Comparison of ENCODE assay signal across 18 cellular contexts in genomic region chr16:51267676-51268075, GRCh38.
"Had no signal": no experiment of that assay in that cellular context is flagged by ENCODE, and none has a peak within 500 bp of the region (broad histone marks: within the 10 kb centered on the region; RNA-seq: fewer than 3 reads in every experiment).

No MANE protein-coding gene starts in this region.

- H3K27ac ChIP-seq: ascending aorta, brain microvascular endothelial cell, gastroesophageal sphincter, testis had no signal

- ATAC-seq: activated CD4-positive, alpha-beta T cell treated with anti-CD3 and anti-CD28 coated beads for 36 hours; activated naive CD4-positive, alpha-beta T cell treated with anti-CD3 and anti-CD28 coated beads, Interleukin-2, amount 50 U/mL, for 72 hours; activated T-helper 17 cell treated with anti-CD3 and anti-CD28 coated beads, Interleukin-2, amount 50 U/mL, for 72 hours; gastroesophageal sphincter; left ventricle myocardium superior; stimulated activated naive CD8-positive, alpha-beta T cell treated with anti-CD3 and anti-CD28 coated beads, Interleukin-15, amount 100 ng/mL, for 72 hours had no signal

- H3K4me3 ChIP-seq: ascending aorta, gastroesophageal sphincter, testis had no signal

- DNase-seq: activated B cell treated with CpG ODN at 0.5 μM for 24 hours; activated CD4-positive, alpha-beta T cell treated with anti-CD3 and anti-CD28 coated beads for 36 hours; activated CD4-positive, alpha-beta T cell treated with anti-CD3 and anti-CD28 coated beads, Interleukin-2, amount 50 U/mL, for 4 hours; activated CD8-positive, alpha-beta memory T cell treated with anti-CD3 and anti-CD28 coated beads for 24 hours; activated CD8-positive, alpha-beta memory T cell treated with anti-CD3 and anti-CD28 coated beads, Interleukin-2, amount 50 U/mL, for 4 hours; activated T-cell treated with anti-CD3 and anti-CD28 coated beads, Interleukin-2, amount 50 U/mL, for 24 hours; brain microvascular endothelial cell; central memory CD4-positive, alpha-beta T cell; left ventricle myocardium superior; mammary epithelial cell; stimulated activated CD4-positive, alpha-beta T cell treated with anti-CD3 and anti-CD28 coated beads, Interleukin-4, amount 100 ng/mL, for 24 hours; stimulated activated naive CD8-positive, alpha-beta T cell treated with anti-CD3 and anti-CD28 coated beads, Interleukin-15, amount 100 ng/mL, for 72 hours; T1000; testis had no signal
